In the genomic region with DNA sequence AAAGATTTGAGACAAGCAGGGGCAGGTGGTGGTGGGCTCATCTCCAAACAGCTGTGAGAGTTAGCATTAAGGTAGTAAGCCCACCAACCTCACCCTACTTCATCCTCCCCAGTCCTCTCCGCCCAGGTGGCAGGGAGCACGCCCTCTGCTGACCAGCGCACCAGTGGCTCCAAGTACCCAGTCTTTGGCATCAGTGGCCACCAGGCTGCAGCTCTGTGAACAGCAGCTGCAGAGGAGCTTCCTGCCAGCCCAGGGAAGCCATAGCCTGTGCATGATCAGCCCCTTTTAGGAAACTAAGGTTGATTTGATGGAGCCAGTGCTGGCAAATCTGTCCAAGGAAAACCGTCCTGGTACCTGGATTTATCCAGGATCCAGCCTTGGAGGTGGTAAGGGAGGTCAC, we compare ENCODE assay signal across 9 cellular contexts.
DNase-seq lines count a peak whose midpoint lies in the region; ATAC-seq and TF ChIP-seq lines count a peak whose summit lies in the region.
"Had no signal": no experiment of that assay in that cellular context is flagged by ENCODE, and none has a peak within 500 bp of the region (broad histone marks: within the 10 kb centered on the region; RNA-seq: fewer than 3 reads in every experiment).

No MANE protein-coding gene starts in this region.

- TF ChIP-seq CTCF in coronary artery (IDR thresholded peaks at IDR 0.05) = peak; percentile 47
- TF ChIP-seq CTCF in nephron progenitor cell (IDR thresholded peaks at IDR 0.05) = peak; percentile 41

- peak; percentile 73 for ATAC-seq in HG02610 (IDR thresholded peaks at IDR 0.05; ENCODE audit: unreplicated experiment)

- H3K4me3 ChIP-seq in coronary artery = no peak overlapping the region

- no peaks in the 10 kb centered on the region for H3K36me3 Mint-ChIP-seq in nephron progenitor cell (ENCODE audit: low read depth)

- H3K27me3 Mint-ChIP-seq in nephron progenitor cell (ENCODE audit: low read depth, poor library complexity) = no peaks in the 10 kb centered on the region

- H3K27ac Mint-ChIP-seq in nephron progenitor cell = no peak overlapping the region
- H3K27ac Mint-ChIP-seq: activated B cell treated with CpG ODN at 0.5 μM for 24 hours had no signal

- peak; percentile 28 for DNase-seq in DMS153 (lab: John Stamatoyannopoulos, UW)
- no peak for DNase-seq in DMS153 treated with DMSO at 0.1 percent for 48 hours (lab: John Stamatoyannopoulos, UW; ENCODE audit: unreplicated experiment)
- DNase-seq in NOMO-1 treated with dmso at 0.1 percent for 144 hours (lab: John Stamatoyannopoulos, UW; ENCODE audit: unreplicated experiment) = peak; percentile 5
- no peak for DNase-seq in coronary artery (ENCODE audit: low spot score)
- peak; percentile 46 for DNase-seq in nephron progenitor cell
- no peak for DNase-seq in medulla oblongata (ENCODE audit: extremely low spot score)
- no peak for DNase-seq in OCI-M2 (lab: John Stamatoyannopoulos, UW; ENCODE audit: unreplicated experiment)
- DNase-seq: activated B cell treated with CpG ODN at 0.5 μM for 24 hours had no signal

- peaks cover 45% of the 10 kb centered on the region for H3K4me1 Mint-ChIP-seq in nephron progenitor cell
- H3K4me1 Mint-ChIP-seq: activated B cell treated with CpG ODN at 0.5 μM for 24 hours had no signal

- no peaks in the 10 kb centered on the region for H3K9me3 Mint-ChIP-seq in nephron progenitor cell
- H3K9me3 Mint-ChIP-seq: activated B cell treated with CpG ODN at 0.5 μM for 24 hours had no signal

- no peak overlapping the region for H3K4me3 Mint-ChIP-seq in nephron progenitor cell
- H3K4me3 Mint-ChIP-seq: activated B cell treated with CpG ODN at 0.5 μM for 24 hours had no signal

- H3K27ac ChIP-seq in coronary artery = no peak overlapping the region

Comparison
In these comparisons a context has a peak if more than half of its experiments do, and no peak if none do; other contexts are left out.
1. DNase-seq: peak in DMS153 (single experiment), NOMO-1 treated with dmso at 0.1 percent for 144 hours (single experiment) and nephron progenitor cell (single experiment); none in DMS153 treated with DMSO at 0.1 percent for 48 hours (single experiment), coronary artery (single experiment), medulla oblongata (single experiment) and OCI-M2 (single experiment).